In the genomic region with DNA sequence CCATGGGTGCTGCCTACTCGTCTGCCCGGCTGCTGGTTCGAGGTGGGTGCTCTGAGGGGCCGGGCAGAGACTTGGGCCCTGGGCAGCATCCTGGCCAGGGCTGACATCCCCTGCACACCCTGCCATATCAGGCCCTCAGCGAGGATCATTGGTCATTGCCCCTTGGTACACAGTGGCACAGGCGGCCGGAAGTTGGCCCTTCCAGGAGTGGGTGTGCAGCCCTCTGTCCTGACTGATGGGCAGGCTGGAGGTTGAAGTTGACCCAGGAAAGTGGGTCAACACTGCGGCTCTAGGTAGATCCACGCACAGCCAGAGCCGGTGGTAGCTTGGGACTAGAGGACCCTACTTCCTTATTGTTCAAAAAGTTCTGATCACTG, we compare ENCODE assay signal across 19 cellular contexts.
"Had no signal": no experiment of that assay in that cellular context is flagged by ENCODE, and none has a peak within 500 bp of the region (broad histone marks: within the 10 kb centered on the region; RNA-seq: fewer than 3 reads in every experiment).

No MANE protein-coding gene starts in this region.

- H3K9me3 Mint-ChIP-seq: activated B cell treated with CpG ODN at 0.5 μM for 24 hours; activated CD4-positive, alpha-beta T cell treated with anti-CD3 and anti-CD28 coated beads, Interleukin-2, amount 10 ng/mL, durations not matched to agents 24 days and 14 days; activated naive CD4-positive, alpha-beta T cell treated with anti-CD3 and anti-CD28 coated beads, Interleukin-2, amount 50 U/mL, for 24 hours; activated T-helper 17 cell treated with anti-CD3 and anti-CD28 coated beads, Interleukin-2, amount 50 U/mL, for 72 hours; central memory CD8-positive, alpha-beta T cell; neural crest cell; stimulated activated naive CD8-positive, alpha-beta T cell treated with anti-CD3 and anti-CD28 coated beads, Interleukin-15, amount 100 ng/mL, for 72 hours had no signal

- ATAC-seq: activated T-helper 17 cell treated with anti-CD3 and anti-CD28 coated beads, Interleukin-2, amount 50 U/mL, for 72 hours; body of pancreas; pancreas; stimulated activated naive CD8-positive, alpha-beta T cell treated with anti-CD3 and anti-CD28 coated beads, Interleukin-15, amount 100 ng/mL, for 72 hours had no signal

- H3K27me3 Mint-ChIP-seq: activated CD4-positive, alpha-beta T cell treated with anti-CD3 and anti-CD28 coated beads, Interleukin-2, amount 10 ng/mL, durations not matched to agents 24 days and 14 days; activated naive CD4-positive, alpha-beta T cell treated with anti-CD3 and anti-CD28 coated beads, Interleukin-2, amount 50 U/mL, for 24 hours; activated T-helper 17 cell treated with anti-CD3 and anti-CD28 coated beads, Interleukin-2, amount 50 U/mL, for 72 hours; central memory CD8-positive, alpha-beta T cell; stimulated activated naive CD8-positive, alpha-beta T cell treated with anti-CD3 and anti-CD28 coated beads, Interleukin-15, amount 100 ng/mL, for 72 hours had no signal

- H3K4me1 Mint-ChIP-seq: activated B cell treated with CpG ODN at 0.5 μM for 24 hours; activated CD4-positive, alpha-beta T cell treated with anti-CD3 and anti-CD28 coated beads, Interleukin-2, amount 10 ng/mL, durations not matched to agents 24 days and 14 days; activated naive CD4-positive, alpha-beta T cell treated with anti-CD3 and anti-CD28 coated beads, Interleukin-2, amount 50 U/mL, for 24 hours; activated T-helper 17 cell treated with anti-CD3 and anti-CD28 coated beads, Interleukin-2, amount 50 U/mL, for 72 hours; central memory CD8-positive, alpha-beta T cell; neural crest cell; stimulated activated naive CD8-positive, alpha-beta T cell treated with anti-CD3 and anti-CD28 coated beads, Interleukin-15, amount 100 ng/mL, for 72 hours had no signal

- H3K27ac ChIP-seq: body of pancreas, esophagus muscularis mucosa, pancreas, testis, upper lobe of right lung had no signal

- H3K4me3 Mint-ChIP-seq: activated B cell treated with CpG ODN at 0.5 μM for 24 hours; activated CD4-positive, alpha-beta T cell treated with anti-CD3 and anti-CD28 coated beads, Interleukin-2, amount 10 ng/mL, durations not matched to agents 24 days and 14 days; activated naive CD4-positive, alpha-beta T cell treated with anti-CD3 and anti-CD28 coated beads, Interleukin-2, amount 50 U/mL, for 24 hours; activated T-helper 17 cell treated with anti-CD3 and anti-CD28 coated beads, Interleukin-2, amount 50 U/mL, for 72 hours; central memory CD8-positive, alpha-beta T cell; neural crest cell; stimulated activated naive CD8-positive, alpha-beta T cell treated with anti-CD3 and anti-CD28 coated beads, Interleukin-15, amount 100 ng/mL, for 72 hours had no signal

- H3K4me3 ChIP-seq: body of pancreas, esophagus muscularis mucosa, pancreas, smooth muscle cell, testis, upper lobe of right lung had no signal

- H3K27me3 ChIP-seq: body of pancreas, esophagus muscularis mucosa, pancreas, testis, upper lobe of right lung had no signal

- H3K9me3 ChIP-seq: body of pancreas, esophagus muscularis mucosa, pancreas, testis, upper lobe of right lung had no signal

- DNase-seq: activated CD4-positive, alpha-beta T cell treated with anti-CD3 and anti-CD28 coated beads, Interleukin-2, amount 10 ng/mL, durations not matched to agents 24 days and 14 days; activated CD8-positive, alpha-beta memory T cell treated with anti-CD3 and anti-CD28 coated beads, Interleukin-2, amount 50 U/mL, for 48 hours; amniotic stem cell; cortex of kidney; effector CD4-positive, alpha-beta T cell; hippocampal formation; SW 1271; testis; upper lobe of right lung had no signal

- H3K4me2 ChIP-seq: smooth muscle cell had no signal

- H3K27ac Mint-ChIP-seq: activated B cell treated with CpG ODN at 0.5 μM for 24 hours; activated CD4-positive, alpha-beta T cell treated with anti-CD3 and anti-CD28 coated beads, Interleukin-2, amount 10 ng/mL, durations not matched to agents 24 days and 14 days; activated naive CD4-positive, alpha-beta T cell treated with anti-CD3 and anti-CD28 coated beads, Interleukin-2, amount 50 U/mL, for 24 hours; activated T-helper 17 cell treated with anti-CD3 and anti-CD28 coated beads, Interleukin-2, amount 50 U/mL, for 72 hours; stimulated activated naive CD8-positive, alpha-beta T cell treated with anti-CD3 and anti-CD28 coated beads, Interleukin-15, amount 100 ng/mL, for 72 hours had no signal

- H3K36me3 Mint-ChIP-seq: activated naive CD4-positive, alpha-beta T cell treated with anti-CD3 and anti-CD28 coated beads, Interleukin-2, amount 50 U/mL, for 24 hours had no signal

- H3K36me3 ChIP-seq: pancreas had no signal

- H3K4me1 ChIP-seq: body of pancreas, esophagus muscularis mucosa, pancreas, testis, upper lobe of right lung had no signal
